In genomic region chr9:137884547-137884946, GRCh38 we compare ENCODE assay signal across 1 cellular context.
TF ChIP-seq lines count a peak whose summit lies in the region.

No MANE protein-coding gene starts in this region.

TF ChIP-seq in HCT116, 20 proteins besides CTCF, POLR2A, EP300 and RAD21:
- peak; percentile 63 for TF ChIP-seq REST (IDR thresholded peaks at IDR 0.05; ENCODE audit: low read depth)
